8 cellular contexts compared by ENCODE assay signal in genomic region chr12:21657336-21658077, GRCh38.
DNase-seq lines count a peak whose midpoint lies in the region; ATAC-seq and TF ChIP-seq lines count a peak whose summit lies in the region.

Gene LDHB (minus strand): TSS chr12:21657842. CDS start chr12:21654671, 3,171 bp downstream.

- ATAC-seq in GM19025 (IDR thresholded peaks at IDR 0.05; ENCODE audit: low read depth, unreplicated experiment) (peak; percentile 94), HG03342 (IDR thresholded peaks at IDR 0.05; ENCODE audit: unreplicated experiment) (peak; percentile 96)

- H3K4me3 ChIP-seq in AG10803 (ENCODE audit: low read length) (peak within 1 kb of the TSS; percentile 93), choroid plexus epithelial cell (ENCODE audit: low read depth, low read length) (peak within 1 kb of the TSS; percentile 98)

- no peak for TF ChIP-seq CTCF in AG10803 (conservative IDR thresholded peaks at IDR 0.05; ENCODE audit: low read length)
- no peak for TF ChIP-seq CTCF in choroid plexus epithelial cell (conservative IDR thresholded peaks at IDR 0.05; ENCODE audit: low read depth, low read length)

- peak; percentile 94 for DNase-seq in AG10803 (ENCODE audit: low read depth)
- DNase-seq in NCI-H510A treated with DMSO at 0.1 percent for 48 hours (lab: John Stamatoyannopoulos, UW), result peak; percentile 88
- DNase-seq in activated CD4-positive, alpha-beta T cell treated with anti-CD3 and anti-CD28 coated beads for 24 hours (ENCODE audit: low read depth in 2 of 2), result peak; percentile 91 to 95
- peak; percentile 99 for DNase-seq in choroid plexus epithelial cell (ENCODE audit: low read depth)
- peak; percentile 90 for DNase-seq in kidney glomerular epithelial cell (lab: John Stamatoyannopoulos, UW)
- DNase-seq in stimulated activated CD4-positive, alpha-beta T cell treated with anti-CD3 and anti-CD28 coated beads, Interleukin-1b, Interleukin-23, amount 100 ng/mL, for 4 hours (ENCODE audit: low read depth in 2 of 2), result peak; percentile 89 to 90

Comparison
In these comparisons a context has a peak if more than half of its experiments do, and no peak if none do; other contexts are left out.
1. Peak in every context shown above with its lines: DNase-seq, ATAC-seq and H3K4me3 ChIP-seq.